Comparison of ENCODE assay signal across 8 cellular contexts in genomic region chr9:36258170-36258988, GRCh38. TPM values are rescaled to one million over a fixed set of nuclear protein-coding genes. Genes with fewer than 3 reads are reported as not detected.
DNase-seq lines count a peak whose midpoint lies in the region; ATAC-seq and TF ChIP-seq lines count a peak whose summit lies in the region.

GNE (minus strand) TSS chr9:36258448; CDS start chr9:36249355, 9,093 bp downstream.

- 1 to 2% (median 2%) methylated on average over 44 to 78 of the region's 78 CpGs for WGBS in psoas muscle, 3 donors
- WGBS in urinary bladder = under 1% methylated on average over 78 of the region's 78 CpGs

- H3K9me3 ChIP-seq in ascending aorta (no peaks in the 10 kb centered on the region), right atrium auricular region (no peaks in the 10 kb centered on the region), psoas muscle (no peaks in the 10 kb centered on the region)

- peak; percentile 89 for ATAC-seq in HG02759 (IDR thresholded peaks at IDR 0.05; ENCODE audit: unreplicated experiment)
- ATAC-seq in psoas muscle = peak; percentile 98 to 99 (median 98)

- H3K27me3 Mint-ChIP-seq in T-helper 2 cell treated with Interferon-gamma antibody and Interleukin-4, amounts not matched to agents 5 μg/mL and 100 μg/mL, for 36 hours (ENCODE audit: low read depth) = no peaks in the 10 kb centered on the region

- H3K36me3 ChIP-seq in ascending aorta = peaks cover 0 to 3% of the 10 kb centered on the region in 2 donors
- H3K36me3 ChIP-seq in right atrium auricular region = no peaks in the 10 kb centered on the region
- peaks cover 0 to 3% of the 10 kb centered on the region in 2 donors for H3K36me3 ChIP-seq in psoas muscle (ENCODE audit: insufficient read depth in 1 of 2, low read depth in 1 of 2)
- no peaks in the 10 kb centered on the region for H3K36me3 ChIP-seq in urinary bladder (ENCODE audit: insufficient read depth)

- H3K4me3 ChIP-seq in GM12864 (ENCODE audit: low read depth, low read length) = peak within 1 kb of the TSS; percentile 76
- peak within 1 kb of the TSS; percentile 69 to 100 for H3K4me3 ChIP-seq in ascending aorta
- H3K4me3 ChIP-seq in right atrium auricular region = peak within 1 kb of the TSS; percentile 90 to 91
- H3K4me3 ChIP-seq in psoas muscle = peak within 1 kb of the TSS; percentile 87
- peak within 1 kb of the TSS; percentile 82 for H3K4me3 ChIP-seq in urinary bladder (ENCODE audit: low read depth, low read length)

- H3K27me3 ChIP-seq in ascending aorta = no peaks in the 10 kb centered on the region
- no peaks in the 10 kb centered on the region for H3K27me3 ChIP-seq in right atrium auricular region
- no peaks in the 10 kb centered on the region for H3K27me3 ChIP-seq in psoas muscle (ENCODE audit: insufficient read depth in 3 of 3, low read length in 2 of 3)

- TF ChIP-seq CTCF in GM12864 (IDR thresholded peaks at IDR 0.05; ENCODE audit: low read depth, low read length, missing control alignments) (no peak), ascending aorta (IDR thresholded peaks at IDR 0.05) (no peak), right atrium auricular region (IDR thresholded peaks at IDR 0.05) (no peak), psoas muscle (IDR thresholded peaks at IDR 0.05) (no peak)

- H3K4me1 ChIP-seq in ascending aorta (peaks cover 0 to 11% of the 10 kb centered on the region in 2 donors), right atrium auricular region (peaks cover 0 to 16% of the 10 kb centered on the region in 2 donors), psoas muscle (peaks cover 12% of the 10 kb centered on the region), urinary bladder (ENCODE audit: insufficient read depth) (no peaks in the 10 kb centered on the region)

- intact Hi-C loops in ascending aorta (cut with DNase I) (loop anchor here (1.0 to 5.0 kb wide), 5 partner anchors 68 to 321 kb away; partner anchors contain the start of genes CLTA and RECK), psoas muscle (cut with DNase I) (loop anchor here in 1 of 2 donors (5.0 kb wide), 2 partner anchors 66 to 121 kb away; partner anchors contain the start of genes CLTA and GLIPR2)

- DNase-seq in GM12864 (ENCODE audit: low read depth) (peak; percentile 85), NCI-H146 treated with DMSO at 0.1 percent for 48 hours (lab: John Stamatoyannopoulos, UW; ENCODE audit: unreplicated experiment) (peak; percentile 87), ascending aorta (ENCODE audit: low spot score in 2 of 2) (peak; percentile 88 to 99), right atrium auricular region (ENCODE audit: low spot score) (peak; percentile 98), psoas muscle (peak; percentile 99)
- DNase-seq in T-helper 2 cell treated with Interferon-gamma antibody and Interleukin-4, amounts not matched to agents 5 μg/mL and 100 μg/mL, for 36 hours (ENCODE audit: low spot score) = peak; percentile 98

- peak within 1 kb of the TSS; percentile 98 to 100 for H3K27ac ChIP-seq in ascending aorta
- H3K27ac ChIP-seq in right atrium auricular region = peak within 1 kb of the TSS; percentile 99
- H3K27ac ChIP-seq in psoas muscle = peak within 1 kb of the TSS; percentile 95
- peak within 1 kb of the TSS; percentile 91 for H3K27ac ChIP-seq in urinary bladder (ENCODE audit: low read depth)

- H3K36me3 Mint-ChIP-seq in T-helper 2 cell treated with Interferon-gamma antibody and Interleukin-4, amounts not matched to agents 5 μg/mL and 100 μg/mL, for 36 hours (ENCODE audit: low read depth) = peaks cover 6% of the 10 kb centered on the region

- peak within 1 kb of the TSS; percentile 94 for H3K27ac Mint-ChIP-seq in T-helper 2 cell treated with Interferon-gamma antibody and Interleukin-4, amounts not matched to agents 5 μg/mL and 100 μg/mL, for 36 hours

- H3K9me3 Mint-ChIP-seq in T-helper 2 cell treated with Interferon-gamma antibody and Interleukin-4, amounts not matched to agents 5 μg/mL and 100 μg/mL, for 36 hours = no peaks in the 10 kb centered on the region

- H3K4me3 Mint-ChIP-seq in T-helper 2 cell treated with Interferon-gamma antibody and Interleukin-4, amounts not matched to agents 5 μg/mL and 100 μg/mL, for 36 hours = peak within 1 kb of the TSS; percentile 95

- H3K4me1 Mint-ChIP-seq in T-helper 2 cell treated with Interferon-gamma antibody and Interleukin-4, amounts not matched to agents 5 μg/mL and 100 μg/mL, for 36 hours (ENCODE audit: low read depth) = peaks cover 12% of the 10 kb centered on the region

RNA-seq across cellular contexts. Expression of gene GNE, which starts in this region (rescaled TPM):
- total RNA-seq in ascending aorta (7.2 TPM), right atrium auricular region (10 to 100 TPM; 20.2 to 21.2 TPM), psoas muscle (10 to 100 TPM in 1 of 4 donors, 1 to 10 TPM in 3; 8.5 to 11.6 (median 9.4) TPM), urinary bladder (25.9 TPM)
- polyA plus RNA-seq in psoas muscle (1 to 10 TPM; 3.0 to 9.1 (median 6.1) TPM), urinary bladder (17.5 TPM)

Comparison
In these comparisons a context has a peak if more than half of its experiments do, and no peak if none do; other contexts are left out.
1. Peak in every context shown above with its lines: DNase-seq, ATAC-seq, H3K4me3 ChIP-seq and H3K27ac ChIP-seq.